28 cellular contexts compared by ENCODE assay signal in the genomic region with DNA sequence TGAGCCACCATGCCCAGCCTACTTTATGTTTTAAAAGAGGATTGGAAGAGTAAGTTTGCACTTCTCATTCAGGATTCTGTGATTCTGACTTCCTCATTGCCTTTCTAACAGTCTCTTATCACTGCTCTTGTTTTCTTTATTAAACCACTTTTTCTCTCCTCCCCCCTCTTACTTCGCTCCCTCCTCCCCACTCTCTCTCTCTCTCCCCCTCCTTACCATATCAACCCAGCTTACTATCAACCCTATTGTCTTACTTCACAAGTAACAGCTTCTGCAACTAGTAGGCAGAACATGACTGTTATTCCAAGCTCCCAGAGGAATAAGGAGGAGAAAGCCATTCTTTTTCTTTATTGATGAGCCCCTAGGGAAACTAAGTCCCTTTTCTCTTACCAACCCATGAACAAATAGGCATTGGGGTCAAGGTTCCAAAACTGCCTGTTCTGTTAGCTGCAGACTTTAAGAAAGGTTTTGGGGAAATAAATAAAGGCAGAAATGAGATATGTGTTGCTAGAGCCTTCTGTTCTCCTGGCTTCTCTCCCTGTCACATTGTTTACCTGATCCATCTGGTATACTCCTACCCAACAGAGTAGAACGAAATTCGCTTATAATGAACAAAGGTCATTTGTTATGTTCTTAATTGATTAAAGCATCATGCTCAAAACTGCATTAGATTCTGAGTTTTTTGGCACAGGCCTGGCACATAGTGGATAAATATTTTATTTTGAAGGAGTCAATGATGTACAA. TPM values are rescaled to one million over a fixed set of nuclear protein-coding genes. Genes with fewer than 3 reads are reported as not detected.
A peak's percentile ranks its signal among the peaks of the same experiment; 100 is the strongest.
DNase-seq lines count a peak whose midpoint lies in the region; ATAC-seq, FAIRE-seq and TF ChIP-seq lines count a peak whose summit lies in the region.
"Had no signal": no experiment of that assay in that cellular context is flagged by ENCODE, and none has a peak within 500 bp of the region (broad histone marks: within the 10 kb centered on the region; RNA-seq: fewer than 3 reads in every experiment).

No MANE protein-coding gene starts in this region.

- H3K27me3 Mint-ChIP-seq in activated CD4-positive, alpha-beta T cell treated with anti-CD3 and anti-CD28 coated beads, Interleukin-2, amount 10 ng/mL, durations not matched to agents 24 days and 14 days: peaks cover 2% of the 10 kb centered on the region
- H3K27me3 Mint-ChIP-seq in endodermal cell (ENCODE audit: insufficient read depth) (peaks cover 5% of the 10 kb centered on the region), nephron progenitor cell (ENCODE audit: low read depth, poor library complexity) (peaks cover 15% of the 10 kb centered on the region)

- WGBS in endodermal cell (ENCODE audit: insufficient coverage in 1 of 2, insufficient read length in 1 of 2), 2 experiments: 69 to 82% methylated on average over 2 to 3 of the region's 3 CpGs

- no peak for DNase-seq in activated CD4-positive, alpha-beta T cell treated with anti-CD3 and anti-CD28 coated beads, Interleukin-2, amount 10 ng/mL, durations not matched to agents 24 days and 14 days
- no peak for DNase-seq in activated CD4-positive, alpha-beta T cell treated with anti-CD3 and anti-CD28 coated beads, Interleukin-2, amount 50 U/mL, for 48 hours
- DNase-seq in NCI-H2171 (lab: John Stamatoyannopoulos, UW) (peak; percentile 80), endodermal cell (no peak), nephron progenitor cell (no peak), HTR-8/SVneo (ENCODE audit: insufficient read length, low spot score) (no peak), NCI-H2227 (lab: John Stamatoyannopoulos, UW; ENCODE audit: unreplicated experiment) (no peak)
- DNase-seq: 8988T; activated CD8-positive, alpha-beta memory T cell treated with anti-CD3 and anti-CD28 coated beads for 24 hours; activated naive CD4-positive, alpha-beta T cell; activated T-cell treated with anti-CD3 and anti-CD28 coated beads, Interleukin-2, amount 50 U/mL, for 48 hours; colonic mucosa; DMS53; H9; NCI-H1417 treated with DMSO at 0.1 percent for 48 hours; NCI-H510A treated with DMSO at 0.1 percent for 48 hours; occipital lobe; stimulated activated CD4-positive, alpha-beta T cell treated with anti-CD3 and anti-CD28 coated beads, Interleukin-2, amount 100 ng/mL, for 48 hours had no signal

- H3K4me3 Mint-ChIP-seq in activated CD4-positive, alpha-beta T cell treated with anti-CD3 and anti-CD28 coated beads, Interleukin-2, amount 10 ng/mL, durations not matched to agents 24 days and 14 days: no peak overlapping the region
- H3K4me3 Mint-ChIP-seq in endodermal cell (no peak overlapping the region), nephron progenitor cell (peak overlapping the region; percentile 34)
- H3K4me3 Mint-ChIP-seq: H9; stimulated activated effector memory CD8-positive, alpha-beta T cell treated with anti-CD3 and anti-CD28 coated beads, Interleukin-12 subunit alpha, Interleukin-12 subunit beta, amount 100 ng/mL, for 72 hours had no signal

- no peak overlapping the region for H3K27ac ChIP-seq in endodermal cell (ENCODE audit: low read depth, low read length)
- H3K27ac ChIP-seq: colonic mucosa, SJSA1 had no signal

- TF ChIP-seq CTCF in endodermal cell (conservative IDR thresholded peaks at IDR 0.05) (no peak), nephron progenitor cell (IDR thresholded peaks at IDR 0.05) (no peak)

- no peak for ATAC-seq in GM21529 (IDR thresholded peaks at IDR 0.05; ENCODE audit: unreplicated experiment)
- ATAC-seq: activated CD4-positive, CD25-positive, alpha-beta regulatory T cell treated with anti-CD3 and anti-CD28 coated beads, Interleukin-2, amount 50 U/mL, for 24 hours; stimulated activated effector memory CD8-positive, alpha-beta T cell treated with anti-CD3 and anti-CD28 coated beads, Interleukin-12 subunit alpha, Interleukin-12 subunit beta, amount 100 ng/mL, for 72 hours had no signal

- H3K4me1 ChIP-seq in endodermal cell (ENCODE audit: control insufficient read depth, insufficient read depth, low read length): peaks cover 12% of the 10 kb centered on the region
- H3K4me1 ChIP-seq: colonic mucosa, SJSA1 had no signal

- H3K36me3 ChIP-seq in endodermal cell (ENCODE audit: control insufficient read depth, insufficient read depth, low read length): no peaks in the 10 kb centered on the region
- H3K36me3 ChIP-seq: colonic mucosa, SJSA1 had no signal

- H3K27ac Mint-ChIP-seq in activated CD4-positive, alpha-beta T cell treated with anti-CD3 and anti-CD28 coated beads, Interleukin-2, amount 10 ng/mL, durations not matched to agents 24 days and 14 days: peak overlapping the region; percentile 0
- H3K27ac Mint-ChIP-seq in endodermal cell: peak overlapping the region; percentile 11
- H3K27ac Mint-ChIP-seq in nephron progenitor cell: peak overlapping the region; percentile 34
- H3K27ac Mint-ChIP-seq: H9; stimulated activated effector memory CD8-positive, alpha-beta T cell treated with anti-CD3 and anti-CD28 coated beads, Interleukin-12 subunit alpha, Interleukin-12 subunit beta, amount 100 ng/mL, for 72 hours had no signal

- no peaks in the 10 kb centered on the region for H3K27me3 ChIP-seq in endodermal cell (ENCODE audit: control insufficient read depth, insufficient read depth, low read length, poor library complexity, severe bottlenecking)
- H3K27me3 ChIP-seq: colonic mucosa had no signal

- peak overlapping the region; percentile 1 for H3K4me3 ChIP-seq in endodermal cell (ENCODE audit: low read length)
- H3K4me3 ChIP-seq: colonic mucosa, lung, SJSA1, smooth muscle cell had no signal

- no peak for FAIRE-seq in HTR-8/SVneo (lab: Jason Lieb, UNC)
- FAIRE-seq: endometrium, keratinocyte, TTC549 had no signal

- intact Hi-C loops in activated CD4-positive, alpha-beta T cell treated with anti-CD3 and anti-CD28 coated beads, Interleukin-2, amount 10 ng/mL, durations not matched to agents 24 days and 14 days (cut with micrococcal nuclease): no loop called here

- no peaks in the 10 kb centered on the region for H3K9me3 Mint-ChIP-seq in activated CD4-positive, alpha-beta T cell treated with anti-CD3 and anti-CD28 coated beads, Interleukin-2, amount 10 ng/mL, durations not matched to agents 24 days and 14 days
- H3K9me3 Mint-ChIP-seq in endodermal cell (no peaks in the 10 kb centered on the region), nephron progenitor cell (no peaks in the 10 kb centered on the region)
- H3K9me3 Mint-ChIP-seq: H9 had no signal

- peaks cover 28% of the 10 kb centered on the region for H3K4me1 Mint-ChIP-seq in activated CD4-positive, alpha-beta T cell treated with anti-CD3 and anti-CD28 coated beads, Interleukin-2, amount 10 ng/mL, durations not matched to agents 24 days and 14 days
- H3K4me1 Mint-ChIP-seq in endodermal cell (peaks cover 45% of the 10 kb centered on the region), nephron progenitor cell (peaks cover 57% of the 10 kb centered on the region)

- peaks cover 2% of the 10 kb centered on the region for H3K36me3 Mint-ChIP-seq in activated CD4-positive, alpha-beta T cell treated with anti-CD3 and anti-CD28 coated beads, Interleukin-2, amount 10 ng/mL, durations not matched to agents 24 days and 14 days (ENCODE audit: low read depth)
- no peaks in the 10 kb centered on the region for H3K36me3 Mint-ChIP-seq in endodermal cell (ENCODE audit: low read depth)
- H3K36me3 Mint-ChIP-seq in nephron progenitor cell (ENCODE audit: low read depth): no peaks in the 10 kb centered on the region
- H3K36me3 Mint-ChIP-seq: stimulated activated effector memory CD8-positive, alpha-beta T cell treated with anti-CD3 and anti-CD28 coated beads, Interleukin-12 subunit alpha, Interleukin-12 subunit beta, amount 100 ng/mL, for 72 hours had no signal

- H3K9ac ChIP-seq in endodermal cell (ENCODE audit: extremely low read depth, low read length, poor library complexity, severe bottlenecking): no peak overlapping the region

- H3K9me3 ChIP-seq in endodermal cell (ENCODE audit: control insufficient read depth, low read length): no peaks in the 10 kb centered on the region
- H3K9me3 ChIP-seq: colonic mucosa, SJSA1 had no signal

RNA-seq across cellular contexts. Expression of a gene that starts 56.4 kb away (rescaled TPM):
- 94.4 and 94.7 TPM in 2 replicates for total RNA-seq in activated CD4-positive, alpha-beta T cell treated with anti-CD3 and anti-CD28 coated beads, Interleukin-2, amount 10 ng/mL, durations not matched to agents 24 days and 14 days
- total RNA-seq in endodermal cell: 1 to 10 TPM; 7.0 to 8.8 TPM
- polyA plus RNA-seq in endodermal cell (2013, experiment 1 of 2): 5.4 TPM
- 5.1 TPM for polyA plus RNA-seq in endodermal cell (2013, experiment 2 of 2)
- total RNA-seq: MCF 10A, SJSA1 had no signal
